8 cellular contexts compared by ENCODE assay signal in the genomic region with DNA sequence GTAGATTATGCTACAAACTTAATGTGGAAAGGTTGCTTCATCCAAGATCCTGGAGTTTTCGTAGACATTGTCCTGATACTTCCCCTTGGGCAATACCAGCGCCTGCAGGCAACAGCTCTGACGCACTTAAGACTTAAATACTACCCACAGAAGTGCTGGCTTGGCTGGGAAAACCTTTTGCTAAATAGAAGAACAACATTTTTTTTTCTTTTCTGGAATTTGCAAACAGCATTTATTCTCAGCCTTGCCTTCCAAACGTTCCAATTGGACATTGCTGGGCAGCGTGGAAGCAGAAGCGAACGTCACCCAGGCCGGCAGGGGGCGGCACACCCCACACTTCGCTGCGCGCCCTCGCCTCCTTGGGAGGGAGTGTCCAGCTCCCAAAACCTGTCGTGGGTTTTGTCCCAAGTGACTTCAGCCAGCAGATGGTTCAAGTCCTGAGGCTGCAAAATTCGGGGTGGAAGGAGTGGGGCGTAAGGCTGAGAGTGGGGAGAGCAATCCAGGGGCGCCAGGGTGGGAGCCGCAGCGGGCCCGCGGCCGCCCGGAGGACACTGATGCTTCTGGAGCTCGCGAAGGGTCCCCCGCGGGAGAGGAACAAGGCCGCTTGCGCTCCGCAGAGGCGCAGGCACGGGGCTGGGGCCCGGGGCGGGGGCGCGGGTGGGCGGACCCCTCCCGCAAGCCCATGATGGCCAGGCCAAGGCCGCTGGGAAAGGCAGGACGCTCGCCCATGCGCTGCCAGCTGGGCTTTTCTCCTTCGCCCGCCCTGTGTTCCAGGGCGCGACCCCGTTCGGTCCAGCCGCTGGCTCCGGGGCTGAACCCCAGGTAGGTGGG.
A peak's percentile ranks its signal among the peaks of the same experiment; 100 is the strongest.
DNase-seq lines count a peak whose midpoint lies in the region; ATAC-seq, FAIRE-seq and TF ChIP-seq lines count a peak whose summit lies in the region.

No MANE protein-coding gene starts in this region.

- H4K8ac ChIP-seq in H1 (ENCODE audit: extremely low read depth, insufficient read depth, low read length) = no peak overlapping the region
- peak overlapping the region; percentile 29 for H4K8ac ChIP-seq in mesendoderm (ENCODE audit: low read depth, low read length)

- peak overlapping the region; percentile 17 to 77 (median 60) for H3K4me3 ChIP-seq in H1 (ENCODE audit: extremely low read depth in 1 of 4, insufficient read depth in 2 of 4, low read depth in 3 of 4, low read length in 4 of 4)
- H3K4me3 ChIP-seq in mesendoderm (ENCODE audit: low read length) = peak overlapping the region; percentile 19

- TF ChIP-seq POLR2A in H1 (IDR thresholded peaks at IDR 0.05; ENCODE audit: control extremely low read depth in 1 of 2, low read depth in 2 of 2, low read length in 2 of 2) = no peak

- H3K36me3 ChIP-seq in H1 (ENCODE audit: control insufficient read depth in 2 of 4, insufficient read depth in 4 of 4, low read length in 3 of 4) (no peaks in the 10 kb centered on the region), mesendoderm (ENCODE audit: control insufficient read depth, insufficient read depth, low read length) (peaks cover 2% of the 10 kb centered on the region)

- CTCF ChIA-PET in H1 (lab: Charles Lee; ENCODE audit: partially characterized antibody) = interaction anchor here (0.5 to 5.6 kb wide), 45 partner anchors 8 to 1836 kb away, joined by 3 to 46 read pairs (median 4); no protein-coding TSS in a partner anchor

- no peak overlapping the region; the same call in 1 of the 2 replicates for H2BK12ac ChIP-seq in H1 (ENCODE audit: low read depth, low read length)

- peak; percentile 85 to 88 for TF ChIP-seq RAD21 in H1 (IDR thresholded peaks at IDR 0.05 in 1 of 2, conservative IDR thresholded peaks at IDR 0.05 in 1 of 2; ENCODE audit: low read depth in 2 of 2, low read length in 2 of 2)

- H3K9ac ChIP-seq in H1 (replicated peaks in 1 of 4; ENCODE audit: extremely low read depth in 1 of 4, low read depth in 3 of 4, low read length in 3 of 4) (no peak overlapping the region; a peak in 1 of 7 replicates), mesendoderm (ENCODE audit: low read length) (peak overlapping the region; percentile 68)

- POLR2A ChIA-PET in H1 (lab: Charles Lee; ENCODE audit: partially characterized antibody) = interaction anchor here (1.0 kb wide), 1 partner anchor 61 kb away, joined by 7 read pairs; the partner anchor contains the start of gene MAP3K4

- H2BK120ac ChIP-seq in H1 (replicated peaks; ENCODE audit: low read depth, low read length) (no peak overlapping the region), mesendoderm (ENCODE audit: low read depth, low read length) (no peak overlapping the region)

- H2AK5ac ChIP-seq in H1 (ENCODE audit: low read depth, low read length) (no peak overlapping the region), mesendoderm (ENCODE audit: low read length) (no peak overlapping the region)

- H3K27ac ChIP-seq in H1 (ENCODE audit: low read depth, low read length) (no peak overlapping the region), mesendoderm (ENCODE audit: low read depth, low read length) (no peak overlapping the region)

- ATAC-seq in HG03025 (IDR thresholded peaks at IDR 0.05; ENCODE audit: low FRiP score, unreplicated experiment) = peak; percentile 80

- peak overlapping the region; percentile 53; the same call in 1 of the 2 replicates for H3K18ac ChIP-seq in H1 (ENCODE audit: extremely low read depth, low read length)
- H3K18ac ChIP-seq in mesendoderm (ENCODE audit: low read length) = peak overlapping the region; percentile 47

- H3K27me3 ChIP-seq in H1 (replicated peaks in 1 of 4; ENCODE audit: control insufficient read depth in 3 of 4, extremely low read depth in 1 of 4, insufficient read depth in 3 of 4, low read length in 3 of 4) (peaks cover 0 to 8% (median 6%) of the 10 kb centered on the region in 4 experiments; a peak in 3 of 7 replicates), mesendoderm (ENCODE audit: insufficient read depth, low read length, poor library complexity) (no peaks in the 10 kb centered on the region)

- peaks cover 0 to 3% of the 10 kb centered on the region in 2 experiments; a peak in 1 of 4 replicates for H3K9me3 ChIP-seq in H1 (ENCODE audit: insufficient read depth in 2 of 2, low read depth in 1 of 2, low read length in 1 of 2)

- no peak overlapping the region for H3K23ac ChIP-seq in H1 (ENCODE audit: insufficient read length)
- H3K23ac ChIP-seq in mesendoderm (ENCODE audit: low read length) = peak overlapping the region; percentile 32

- H3K4me2 ChIP-seq in H1 (ENCODE audit: insufficient read depth in 1 of 2, low read depth in 2 of 2, low read length in 2 of 2) = peak overlapping the region; percentile 28 to 94
- H3K4me2 ChIP-seq in mesendoderm (ENCODE audit: low read length) = peak overlapping the region; percentile 61

- no peak overlapping the region for H4K5ac ChIP-seq in H1 (ENCODE audit: insufficient read length, low read depth, low read length)
- no peak overlapping the region for H4K5ac ChIP-seq in mesendoderm (ENCODE audit: low read length)

- H3K79me1 ChIP-seq in H1 (ENCODE audit: low read depth, low read length) (no peaks in the 10 kb centered on the region), mesendoderm (ENCODE audit: low read length) (no peaks in the 10 kb centered on the region)

- peaks cover 7% of the 10 kb centered on the region; the same call in 1 of the 2 replicates for H3K23me2 ChIP-seq in H1 (ENCODE audit: low read depth, low read length)

- H3K14ac ChIP-seq in H1 (ENCODE audit: insufficient read length) = no peak overlapping the region

- no peak for TF ChIP-seq EP300 in H1 (IDR thresholded peaks at IDR 0.05; ENCODE audit: borderline replicate concordance in 1 of 2, low read depth in 2 of 2, low read length in 2 of 2)

- peaks cover 0 to 3% (median under 1%) of the 10 kb centered on the region in 4 experiments; a peak in 6 of 7 replicates for H3K4me1 ChIP-seq in H1 (replicated peaks in 1 of 4; ENCODE audit: control insufficient read depth in 3 of 4, insufficient read depth in 4 of 4, low read length in 3 of 4)
- H3K4me1 ChIP-seq in mesendoderm (ENCODE audit: control insufficient read depth, low read depth, low read length) = peaks cover 6% of the 10 kb centered on the region

- peak overlapping the region; percentile 43; the same call in 1 of the 2 replicates for H2AFZ ChIP-seq in H1 (ENCODE audit: low read length)

- H4K91ac ChIP-seq in H1 (replicated peaks; ENCODE audit: insufficient read length, low read length) = no peak overlapping the region

- 10% methylated on average over 23 of the region's 50 CpGs; no CpG with 5 or more reads in 1 of the 2 experiments for WGBS in H1 (ENCODE audit: extremely low coverage in 1 of 2, insufficient coverage in 1 of 2, insufficient read length in 1 of 2, insufficient replicate concordance in 2 of 2, low coverage in 1 of 2, low lambda C conversion rate in 2 of 2, missing lambda C conversion rate in 1 of 2), 2 experiments
- no CpG with 5 or more reads among the region's 50 CpGs for WGBS in mesendoderm (ENCODE audit: extremely low coverage, insufficient coverage, low lambda C conversion rate)

- H3K4ac ChIP-seq in H1 (replicated peaks; ENCODE audit: insufficient read length, low read depth, low read length) (no peak overlapping the region), mesendoderm (ENCODE audit: low read depth, low read length) (peak overlapping the region; percentile 73)

- DNase-seq in SIG-M5 treated with dmso at 0.1 percent for 504 hours (lab: John Stamatoyannopoulos, UW; ENCODE audit: unreplicated experiment) (peak; percentile 14), SIG-M5 (lab: John Stamatoyannopoulos, UW) (no peak), NCI-H2227 treated with DMSO at 0.1 percent for 48 hours (lab: John Stamatoyannopoulos, UW) (peak; percentile 41), H1 (ENCODE audit: low read depth in 1 of 2, low spot score in 2 of 2) (peak in 1 of 2 experiments; percentile 90), mesendoderm (peak; percentile 76)
- DNase-seq in activated CD8-positive, alpha-beta memory T cell treated with anti-CD3 and anti-CD28 coated beads for 48 hours (ENCODE audit: low read depth in 2 of 3, low spot score in 2 of 3) = peak in 2 of 3 experiments; percentile 38 to 43
- DNase-seq in stimulated activated CD4-positive, alpha-beta T cell treated with anti-CD3 and anti-CD28 coated beads, TNF-alpha, amount 100 ng/mL, for 48 hours (ENCODE audit: low read depth in 3 of 3) = peak; percentile 21 to 49 (median 46)

- H2BK20ac ChIP-seq in H1 (ENCODE audit: low read length) = no peak overlapping the region

- peaks cover 0 to 2% of the 10 kb centered on the region in 2 experiments for H4K20me1 ChIP-seq in H1 (replicated peaks in 1 of 2; ENCODE audit: control insufficient read depth in 1 of 2, insufficient read depth in 2 of 2, low read length in 2 of 2)

- FAIRE-seq in H1 (lab: Jason Lieb, UNC) = peak; percentile 45

- H3K56ac ChIP-seq in H1 (replicated peaks; ENCODE audit: insufficient read length, low read depth, low read length) = peak overlapping the region; percentile 12
- H3K56ac ChIP-seq in mesendoderm (ENCODE audit: low read length) = peak overlapping the region; percentile 76

- H3K79me2 ChIP-seq in H1 (ENCODE audit: control insufficient read depth in 1 of 2, insufficient read depth in 2 of 2, low read length in 2 of 2) (no peaks in the 10 kb centered on the region), mesendoderm (ENCODE audit: control insufficient read depth, insufficient read depth, low read length) (no peaks in the 10 kb centered on the region)

- peak; percentile 78 to 98 (median 85) for TF ChIP-seq CTCF in H1 (IDR thresholded peaks at IDR 0.05; ENCODE audit: control extremely low read depth in 1 of 3, insufficient read depth in 1 of 3, low read depth in 1 of 3, low read length in 3 of 3)

- H2BK5ac ChIP-seq in H1 (ENCODE audit: low read depth, low read length) = no peak overlapping the region
- no peak overlapping the region for H2BK5ac ChIP-seq in mesendoderm (ENCODE audit: low read length)

- H2BK15ac ChIP-seq in H1 (ENCODE audit: low read length) (no peak overlapping the region), mesendoderm (replicated peaks; ENCODE audit: low read depth) (no peak overlapping the region)

TF ChIP-seq in H1, 55 proteins besides CTCF, POLR2A, EP300 and RAD21 (continues in another document):
- TF ChIP-seq SRF (IDR thresholded peaks at IDR 0.05; ENCODE audit: low read depth, low read length) (no peak), JUN (IDR thresholded peaks at IDR 0.05; ENCODE audit: low read depth, low read length) (no peak), KDM4A (IDR thresholded peaks at IDR 0.05; ENCODE audit: low read depth, low read length, severe bottlenecking) (peak; percentile 93), CREB1 (IDR thresholded peaks at IDR 0.05) (peak; percentile 89), POU5F1 (IDR thresholded peaks at IDR 0.05; ENCODE audit: low read depth, low read length) (no peak), MAFK (IDR thresholded peaks at IDR 0.05; ENCODE audit: low read depth, low read length) (no peak), ASH2L (IDR thresholded peaks at IDR 0.05; ENCODE audit: low read length) (peak; percentile 46), SIN3A (conservative IDR thresholded peaks at IDR 0.05 in 1 of 2, IDR thresholded peaks at IDR 0.05 in 1 of 2; ENCODE audit: low read depth in 1 of 2, low read length in 2 of 2) (no peak)
